Comparison of ENCODE assay signal across 16 cellular contexts in genomic region chr6:170228581-170229310, GRCh38.
DNase-seq lines count a peak whose midpoint lies in the region; ATAC-seq, FAIRE-seq and TF ChIP-seq lines count a peak whose summit lies in the region.
"Had no signal": no experiment of that assay in that cellular context is flagged by ENCODE, and none has a peak within 500 bp of the region (broad histone marks: within the 10 kb centered on the region; RNA-seq: fewer than 3 reads in every experiment).

No MANE protein-coding gene starts in this region.

- no peak overlapping the region; the same call in 1 of the 2 replicates for H2BK20ac ChIP-seq in H1 (ENCODE audit: low read length)

- H2BK120ac ChIP-seq in H1 (replicated peaks; ENCODE audit: low read depth, low read length) (no peak overlapping the region), neuronal stem cell (ENCODE audit: low read depth, low read length) (peak overlapping the region; percentile 35)

- H3K14ac ChIP-seq in H1 (ENCODE audit: insufficient read length) (no peak overlapping the region), neuronal stem cell (ENCODE audit: low read length) (peak overlapping the region; percentile 25)

- H3K9ac ChIP-seq in HepG2 (ENCODE audit: insufficient read depth, low read depth, low read length) (no peak overlapping the region), H1 (replicated peaks in 1 of 4; ENCODE audit: extremely low read depth in 1 of 4, low read depth in 3 of 4, low read length in 3 of 4) (no peak overlapping the region), neuronal stem cell (ENCODE audit: low read depth, low read length, poor library complexity) (no peak overlapping the region)

- H4K20me1 ChIP-seq in HepG2 (ENCODE audit: insufficient read depth, low read length) = no peaks in the 10 kb centered on the region; the same call in 1 of the 2 replicates
- H4K20me1 ChIP-seq in H1 (replicated peaks in 1 of 2; ENCODE audit: control insufficient read depth in 1 of 2, insufficient read depth in 2 of 2, low read length in 2 of 2) = no peaks in the 10 kb centered on the region

- H3K27me3 ChIP-seq in right lobe of liver (no peaks in the 10 kb centered on the region), HepG2 (ENCODE audit: control insufficient read depth in 1 of 2, insufficient read depth in 2 of 2, low read length in 2 of 2) (peaks cover 17 to 95% of the 10 kb centered on the region in 2 experiments), H1 (replicated peaks in 1 of 4; ENCODE audit: control insufficient read depth in 3 of 4, extremely low read depth in 1 of 4, insufficient read depth in 3 of 4, low read length in 3 of 4) (no peaks in the 10 kb centered on the region; a peak in 1 of 7 replicates), neuronal stem cell (ENCODE audit: control insufficient read depth in 3 of 3, insufficient read depth in 3 of 3, low read depth in 1 of 3, low read length in 3 of 3) (peaks cover 0 to 8% (median 0%) of the 10 kb centered on the region in 3 experiments), upper lobe of right lung (no peaks in the 10 kb centered on the region)
- H3K27me3 ChIP-seq: BE2C had no signal

- 72% methylated on average over 5 of the region's 21 CpGs for WGBS in right lobe of liver (ENCODE audit: insufficient coverage, low coverage, low lambda C conversion rate, missing lambda C conversion rate)
- WGBS in HepG2 (ENCODE audit: low lambda C conversion rate) = 38% methylated on average over 19 of the region's 21 CpGs
- 93% methylated on average over 21 of the region's 21 CpGs; no CpG with 5 or more reads in 1 of the 2 experiments for WGBS in H1 (ENCODE audit: extremely low coverage in 1 of 2, insufficient coverage in 1 of 2, insufficient read length in 1 of 2, insufficient replicate concordance in 2 of 2, low coverage in 1 of 2, low lambda C conversion rate in 2 of 2, missing lambda C conversion rate in 1 of 2), 2 experiments
- WGBS in neuronal stem cell (ENCODE audit: extremely low coverage in 2 of 2, insufficient read length in 2 of 2, insufficient replicate concordance in 1 of 2), 2 donors = no CpG with 5 or more reads among the region's 21 CpGs

- H3K23ac ChIP-seq in H1 (ENCODE audit: insufficient read length) (no peak overlapping the region), neuronal stem cell (ENCODE audit: low read depth, low read length, poor library complexity) (peak overlapping the region; percentile 13)

- H2BK12ac ChIP-seq in H1 (ENCODE audit: low read depth, low read length) = no peak overlapping the region
- peak overlapping the region; percentile 93 for H2BK12ac ChIP-seq in neuronal stem cell (ENCODE audit: low read length)

- in situ Hi-C loops in HepG2 (cut with HindIII; ENCODE audit: extremely low pct_ligation_motif_present, low pct_unique_long_range_greater_than_20kb) = no loop called here

- H4K91ac ChIP-seq in H1 (replicated peaks; ENCODE audit: insufficient read length, low read length) (no peak overlapping the region), neuronal stem cell (ENCODE audit: low read depth, low read length, poor library complexity) (peak overlapping the region; percentile 59)

- no peak overlapping the region for H2BK5ac ChIP-seq in H1 (ENCODE audit: low read depth, low read length)
- peak overlapping the region; percentile 10 for H2BK5ac ChIP-seq in neuronal stem cell (ENCODE audit: low read length)

- CTCF ChIA-PET in HepG2 (lab: Yijun Ruan, JAX; ENCODE audit: low intra/inter-chr PET ratio, low total read pairs) = no interaction called here
- CTCF ChIA-PET in H1 (lab: Charles Lee; ENCODE audit: partially characterized antibody) = interaction anchor here (0.8 to 1.3 kb wide), 3 partner anchors 20 to 266 kb away, joined by 3 read pairs; no protein-coding TSS in a partner anchor

- intact Hi-C loops in right lobe of liver (cut with DNase I) (loop anchor here in 1 of 2 donors (10.0 kb wide), 1 partner anchor 56 kb away; no protein-coding TSS in a partner anchor), HepG2 (cut with micrococcal nuclease; ENCODE audit: unreplicated experiment) (no loop called here), upper lobe of right lung (cut with DNase I) (no loop called here)

- TF ChIP-seq EP300 in HepG2 (IDR thresholded peaks at IDR 0.05; ENCODE audit: low read depth in 2 of 2, low read length in 2 of 2) (no peak), HepG2 (CRISPR knock-in tag; IDR thresholded peaks at IDR 0.05; ENCODE audit: borderline replicate concordance) (no peak), H1 (IDR thresholded peaks at IDR 0.05; ENCODE audit: borderline replicate concordance in 1 of 2, low read depth in 2 of 2, low read length in 2 of 2) (no peak)

- no peaks in the 10 kb centered on the region; the same call in 1 of the 2 replicates for H3K23me2 ChIP-seq in H1 (ENCODE audit: low read depth, low read length)

- H3K36me3 ChIP-seq in right lobe of liver (no peaks in the 10 kb centered on the region), HepG2 (replicated peaks in 1 of 2; ENCODE audit: control insufficient read depth in 1 of 2, insufficient read depth in 2 of 2, low read length in 2 of 2) (no peaks in the 10 kb centered on the region), H1 (ENCODE audit: control insufficient read depth in 2 of 4, insufficient read depth in 4 of 4, low read length in 3 of 4) (no peaks in the 10 kb centered on the region), neuronal stem cell (replicated peaks in 1 of 2; ENCODE audit: control insufficient read depth in 2 of 2, insufficient read depth in 2 of 2, low read length in 2 of 2) (peaks cover 0 to 2% of the 10 kb centered on the region in 2 donors), upper lobe of right lung (no peaks in the 10 kb centered on the region)
- H3K36me3 ChIP-seq: BE2C, HAP-1 had no signal

- H2AK5ac ChIP-seq in H1 (ENCODE audit: low read depth, low read length) (no peak overlapping the region), neuronal stem cell (ENCODE audit: low read depth, low read length) (peak overlapping the region; percentile 38)

- POLR2A ChIA-PET in HepG2 (lab: Yijun Ruan, JAX) (no interaction called here), H1 (lab: Charles Lee; ENCODE audit: partially characterized antibody) (no interaction called here)

- DNase-seq in right lobe of liver (peak in 2 of 3 donors; percentile 5 to 39), HepG2 (ENCODE audit: low spot score) (no peak), H1 (ENCODE audit: low read depth in 1 of 2, low spot score in 2 of 2) (no peak), neuronal stem cell (ENCODE audit: low spot score) (no peak), upper lobe of right lung (peak; percentile 59), kidney tubule cell (ENCODE audit: low spot score) (no peak)
- no peak for DNase-seq in activated CD8-positive, alpha-beta memory T cell treated with anti-CD3 and anti-CD28 coated beads, Interleukin-2, amount 50 U/mL, for 48 hours
- DNase-seq: BE2C; CD8-positive, alpha-beta T cell; COR-L47; GF-D8; GOT3 had no signal

- H4K5ac ChIP-seq in H1 (ENCODE audit: insufficient read length, low read depth, low read length) = no peak overlapping the region

- no peaks in the 10 kb centered on the region for H3K79me2 ChIP-seq in HepG2 (ENCODE audit: insufficient read depth, low read length)
- H3K79me2 ChIP-seq in H1 (ENCODE audit: control insufficient read depth in 1 of 2, insufficient read depth in 2 of 2, low read length in 2 of 2) = no peaks in the 10 kb centered on the region

- TF ChIP-seq RAD21 in HepG2 (CRISPR knock-in tag; IDR thresholded peaks at IDR 0.05) (no peak), H1 (IDR thresholded peaks at IDR 0.05 in 1 of 2, conservative IDR thresholded peaks at IDR 0.05 in 1 of 2; ENCODE audit: low read depth in 2 of 2, low read length in 2 of 2) (no peak)

- TF ChIP-seq CTCF in right lobe of liver (IDR thresholded peaks at IDR 0.05) = no peak
- TF ChIP-seq CTCF in HepG2 (CRISPR knock-in tag; IDR thresholded peaks at IDR 0.05) = no peak
- no peak for TF ChIP-seq CTCF in H1 (IDR thresholded peaks at IDR 0.05; ENCODE audit: control extremely low read depth in 1 of 3, insufficient read depth in 1 of 3, low read depth in 1 of 3, low read length in 3 of 3)
- no peak for TF ChIP-seq CTCF in upper lobe of right lung (IDR thresholded peaks at IDR 0.05)

- H2BK15ac ChIP-seq in H1 (ENCODE audit: low read length) = no peak overlapping the region
- H2BK15ac ChIP-seq in neuronal stem cell (ENCODE audit: low read length) = peak overlapping the region; percentile 60

- H3K4me3 ChIP-seq in right lobe of liver = no peak overlapping the region
- H3K4me3 ChIP-seq in HepG2 (replicated peaks in 1 of 3; ENCODE audit: insufficient read depth in 1 of 3, low read depth in 2 of 3, low read length in 3 of 3) = no peak overlapping the region
- no peak overlapping the region for H3K4me3 ChIP-seq in H1 (ENCODE audit: extremely low read depth in 1 of 4, insufficient read depth in 2 of 4, low read depth in 3 of 4, low read length in 4 of 4)
- no peak overlapping the region for H3K4me3 ChIP-seq in neuronal stem cell (ENCODE audit: low read length in 2 of 2)
- H3K4me3 ChIP-seq in upper lobe of right lung = no peak overlapping the region
- H3K4me3 ChIP-seq: A549, HAP-1 had no signal

- peaks cover 0 to 25% (median 12%) of the 10 kb centered on the region in 4 donors for H3K4me1 ChIP-seq in right lobe of liver
- no peaks in the 10 kb centered on the region for H3K4me1 ChIP-seq in HepG2 (ENCODE audit: insufficient read depth, low read length)
- H3K4me1 ChIP-seq in H1 (replicated peaks in 1 of 4; ENCODE audit: control insufficient read depth in 3 of 4, insufficient read depth in 4 of 4, low read length in 3 of 4) = peaks cover 0 to 8% (median 5%) of the 10 kb centered on the region in 4 experiments; a peak in 3 of 7 replicates
- H3K4me1 ChIP-seq in neuronal stem cell (ENCODE audit: control insufficient read depth in 2 of 2, insufficient read depth in 1 of 2, low read depth in 1 of 2, low read length in 2 of 2) = peaks cover 36 to 42% of the 10 kb centered on the region in 2 donors
- no peaks in the 10 kb centered on the region for H3K4me1 ChIP-seq in upper lobe of right lung
- H3K4me1 ChIP-seq: A549, BE2C, HAP-1 had no signal

- H3K9me3 ChIP-seq in right lobe of liver (no peaks in the 10 kb centered on the region), HepG2 (ENCODE audit: low read length) (no peaks in the 10 kb centered on the region), H1 (ENCODE audit: insufficient read depth in 2 of 2, low read depth in 1 of 2, low read length in 1 of 2) (no peaks in the 10 kb centered on the region), neuronal stem cell (replicated peaks in 1 of 2; ENCODE audit: control insufficient read depth in 2 of 2, insufficient read depth in 1 of 2, low read depth in 1 of 2, low read length in 2 of 2) (no peaks in the 10 kb centered on the region), upper lobe of right lung (no peaks in the 10 kb centered on the region)
- H3K9me3 ChIP-seq: A549, BE2C, HAP-1 had no signal

- no peak for TF ChIP-seq POLR2A in right lobe of liver (IDR thresholded peaks at IDR 0.05)
- no peak for TF ChIP-seq POLR2A in HepG2 (IDR thresholded peaks at IDR 0.05; ENCODE audit: insufficient read depth in 1 of 2, low read depth in 2 of 2, low read length in 2 of 2)
- no peak for TF ChIP-seq POLR2A in H1 (IDR thresholded peaks at IDR 0.05; ENCODE audit: control extremely low read depth in 1 of 2, low read depth in 2 of 2, low read length in 2 of 2)

- H3K4me2 ChIP-seq in HepG2 (ENCODE audit: low read depth, low read length) (no peak overlapping the region), H1 (ENCODE audit: insufficient read depth in 1 of 2, low read depth in 2 of 2, low read length in 2 of 2) (no peak overlapping the region), neuronal stem cell (ENCODE audit: insufficient read depth, low read length, poor library complexity, severe bottlenecking) (no peak overlapping the region)
- H3K4me2 ChIP-seq: A549 had no signal

- H3K4ac ChIP-seq in H1 (replicated peaks; ENCODE audit: insufficient read length, low read depth, low read length) (no peak overlapping the region), neuronal stem cell (ENCODE audit: low read length) (peak overlapping the region; percentile 72)

- H3K27ac ChIP-seq in right lobe of liver = no peak overlapping the region
- no peak overlapping the region for H3K27ac ChIP-seq in HepG2 (ENCODE audit: extremely low read length, insufficient read depth, low read length)
- H3K27ac ChIP-seq in H1 (ENCODE audit: low read depth, low read length) = no peak overlapping the region
- H3K27ac ChIP-seq in neuronal stem cell (replicated peaks; ENCODE audit: low read length) = no peak overlapping the region
- no peak overlapping the region for H3K27ac ChIP-seq in upper lobe of right lung
- H3K27ac ChIP-seq: A549, C4-2B had no signal

- H2AFZ ChIP-seq in HepG2 (ENCODE audit: low read length) = no peak overlapping the region
- no peak overlapping the region for H2AFZ ChIP-seq in H1 (ENCODE audit: low read length)
- H2AFZ ChIP-seq in neuronal stem cell (ENCODE audit: low read length) = no peak overlapping the region

- FAIRE-seq in HepG2 (lab: Jason Lieb, UNC) (no peak), H1 (lab: Jason Lieb, UNC) (no peak)
- FAIRE-seq: A549 had no signal

- BruUV-seq in HepG2 (replicated peaks; lab: Mats Ljungman, UMichigan) = no TSS peak

- H3K79me1 ChIP-seq in H1 (ENCODE audit: low read depth, low read length) (no peaks in the 10 kb centered on the region), neuronal stem cell (ENCODE audit: low read depth, low read length) (no peaks in the 10 kb centered on the region)

- ATAC-seq in right lobe of liver (no peak), HepG2 (no peak), upper lobe of right lung (no peak), HG03521 (IDR thresholded peaks at IDR 0.05; ENCODE audit: unreplicated experiment) (no peak)
- ATAC-seq: A549; CD8-positive, alpha-beta T cell had no signal

- peak overlapping the region; percentile 12; the same call in 1 of the 2 replicates for H4K8ac ChIP-seq in H1 (ENCODE audit: extremely low read depth, insufficient read depth, low read length)
- H4K8ac ChIP-seq in neuronal stem cell (ENCODE audit: low read depth, low read length) = peak overlapping the region; percentile 78

- H3K18ac ChIP-seq in H1 (ENCODE audit: extremely low read depth, low read length) (no peak overlapping the region), neuronal stem cell (ENCODE audit: low read length) (peak overlapping the region; percentile 78)

- no peak overlapping the region for H3K56ac ChIP-seq in H1 (replicated peaks; ENCODE audit: insufficient read length, low read depth, low read length)

Comparison
In these comparisons a context has a peak if more than half of its experiments do, and no peak if none do; other contexts are left out.
1. DNase-seq: peak in right lobe of liver (2 of 3) and upper lobe of right lung (single experiment); none in HepG2 (single experiment), H1 (0 of 2), neuronal stem cell (single experiment), activated CD8-positive, alpha-beta memory T cell treated with anti-CD3 and anti-CD28 coated beads, Interleukin-2, amount 50 U/mL, for 48 hours (single experiment) and kidney tubule cell (single experiment).